ENCODE assay signal across 1 cellular context in the genomic region with DNA sequence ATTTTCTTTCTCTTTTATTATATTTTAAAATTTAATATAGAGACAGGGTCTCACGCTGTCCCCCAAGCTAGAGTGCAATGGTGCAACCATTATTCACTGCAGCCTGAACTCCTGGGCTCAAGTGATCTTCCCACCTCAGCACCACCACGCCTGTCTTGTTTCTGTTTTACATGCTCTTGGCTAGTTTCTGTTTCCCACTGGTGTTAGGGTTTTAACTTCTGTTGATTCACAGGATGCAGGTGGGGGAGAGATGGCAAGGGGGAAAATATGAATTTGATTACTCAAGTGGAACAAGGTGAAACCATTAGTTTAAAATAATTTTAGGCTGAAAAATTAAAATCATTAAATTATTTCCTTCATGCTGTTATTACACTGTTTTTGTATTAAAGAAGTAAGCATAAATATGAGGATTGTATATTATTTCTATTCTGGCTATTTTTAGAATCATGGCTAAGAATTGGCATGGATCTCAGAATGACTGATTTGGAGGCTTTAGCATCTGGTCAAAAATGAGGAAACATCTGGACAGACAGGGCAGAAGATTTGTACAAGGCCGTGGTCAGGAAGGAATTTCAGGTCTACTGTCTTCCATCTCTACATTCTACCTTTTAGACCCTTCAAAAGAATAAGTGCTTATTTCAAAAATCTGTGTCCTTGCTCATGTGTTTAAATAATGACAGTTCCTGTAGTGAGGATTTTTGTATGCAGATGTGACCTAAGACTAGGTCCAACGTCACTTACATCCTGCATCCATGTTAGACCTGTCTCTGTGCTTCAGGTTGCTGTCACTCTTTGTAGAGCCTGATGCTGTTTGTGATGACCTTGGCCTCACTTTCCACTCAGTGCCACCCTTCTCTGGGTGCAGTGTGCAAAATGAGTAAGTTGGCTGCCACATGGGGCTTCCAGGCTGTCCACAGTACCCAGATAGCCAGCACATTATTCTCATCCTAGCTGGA.
A peak's percentile ranks its signal among the peaks of the same experiment; 100 is the strongest.
TF ChIP-seq lines count a peak whose summit lies in the region.

No MANE protein-coding gene starts in this region.

TF ChIP-seq in GM12878, 131 proteins besides CTCF, POLR2A, EP300 and RAD21 (continued from another document and continues in another):
- TF ChIP-seq, protein P1, sequence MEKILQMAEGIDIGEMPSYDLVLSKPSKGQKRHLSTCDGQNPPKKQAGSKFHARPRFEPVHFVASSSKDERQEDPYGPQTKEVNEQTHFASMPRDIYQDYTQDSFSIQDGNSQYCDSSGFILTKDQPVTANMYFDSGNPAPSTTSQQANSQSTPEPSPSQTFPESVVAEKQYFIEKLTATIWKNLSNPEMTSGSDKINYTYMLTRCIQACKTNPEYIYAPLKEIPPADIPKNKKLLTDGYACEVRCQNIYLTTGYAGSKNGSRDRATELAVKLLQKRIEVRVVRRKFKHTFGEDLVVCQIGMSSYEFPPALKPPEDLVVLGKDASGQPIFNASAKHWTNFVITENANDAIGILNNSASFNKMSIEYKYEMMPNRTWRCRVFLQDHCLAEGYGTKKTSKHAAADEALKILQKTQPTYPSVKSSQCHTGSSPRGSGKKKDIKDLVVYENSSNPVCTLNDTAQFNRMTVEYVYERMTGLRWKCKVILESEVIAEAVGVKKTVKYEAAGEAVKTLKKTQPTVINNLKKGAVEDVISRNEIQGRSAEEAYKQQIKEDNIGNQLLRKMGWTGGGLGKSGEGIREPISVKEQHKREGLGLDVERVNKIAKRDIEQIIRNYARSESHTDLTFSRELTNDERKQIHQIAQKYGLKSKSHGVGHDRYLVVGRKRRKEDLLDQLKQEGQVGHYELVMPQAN (conservative IDR thresholded peaks at IDR 0.05), result no peak
- TF ChIP-seq CHD2 (IDR thresholded peaks at IDR 0.05; ENCODE audit: borderline replicate concordance, low read depth, low read length) (0 out of 2 replicates have a peak, but pooled peaks have one; percentile 31), ZNF207 (IDR thresholded peaks at IDR 0.05; ENCODE audit: borderline replicate concordance) (no peak), WRNIP1 (IDR thresholded peaks at IDR 0.05; ENCODE audit: borderline replicate concordance, low read depth, low read length) (no peak), CHD4 (IDR thresholded peaks at IDR 0.05) (no peak), JUNB (IDR thresholded peaks at IDR 0.05) (peak; percentile 29; the same call in 1 of the 2 replicates), MEF2A (IDR thresholded peaks at IDR 0.05; ENCODE audit: insufficient read depth, low read depth, low read length) (peak; percentile 60; the same call in 1 of the 2 replicates), BMI1 (IDR thresholded peaks at IDR 0.05; ENCODE audit: borderline replicate concordance) (no peak), HDAC6 (IDR thresholded peaks at IDR 0.05; ENCODE audit: unreplicated experiment) (no peak), SUZ12 (IDR thresholded peaks at IDR 0.05; ENCODE audit: unreplicated experiment) (no peak), ETV6 (conservative IDR thresholded peaks at IDR 0.05 in 1 of 2, IDR thresholded peaks at IDR 0.05 in 1 of 2; ENCODE audit: borderline replicate concordance in 1 of 2, low read depth in 1 of 2) (no peak), CBX3 (IDR thresholded peaks at IDR 0.05; ENCODE audit: borderline replicate concordance, low read depth) (no peak), ATF2 (IDR thresholded peaks at IDR 0.05; ENCODE audit: low read length) (peak; percentile 68; the same call in 1 of the 2 replicates), POU2F2 (IDR thresholded peaks at IDR 0.05; ENCODE audit: borderline replicate concordance, low read depth, low read length) (no peak), TBL1XR1 (IDR thresholded peaks at IDR 0.05; ENCODE audit: low read depth, low read length) (no peak), RCOR1 (conservative IDR thresholded peaks at IDR 0.05; ENCODE audit: low read depth, low read length) (no peak), RUNX3 (IDR thresholded peaks at IDR 0.05; ENCODE audit: low read length) (peak; percentile 56), YBX1 (IDR thresholded peaks at IDR 0.05) (no peak), MAX (IDR thresholded peaks at IDR 0.05; ENCODE audit: low read depth, low read length) (no peak; the same call in 1 of the 2 replicates), ZNF217 (IDR thresholded peaks at IDR 0.05) (no peak), KDM1A (IDR thresholded peaks at IDR 0.05; ENCODE audit: borderline replicate concordance) (no peak), ZNF24 (IDR thresholded peaks at IDR 0.05) (no peak; the same call in 1 of the 2 replicates), ESRRA (IDR thresholded peaks at IDR 0.05; ENCODE audit: low read length) (no peak), IKZF2 (IDR thresholded peaks at IDR 0.05) (peak; percentile 88), HDGF (IDR thresholded peaks at IDR 0.05) (no peak), SMARCA5 (IDR thresholded peaks at IDR 0.05) (0 out of 2 replicates have a peak, but pooled peaks have one; percentile 18), HDAC2 (IDR thresholded peaks at IDR 0.05) (no peak), CHD1 (IDR thresholded peaks at IDR 0.05; ENCODE audit: low read depth, low read length) (no peak), ZBTB40 (IDR thresholded peaks at IDR 0.05; ENCODE audit: borderline replicate concordance) (no peak), CBFB (IDR thresholded peaks at IDR 0.05; ENCODE audit: low read depth) (no peak), CUX1 (IDR thresholded peaks at IDR 0.05; ENCODE audit: insufficient replicate concordance, low read depth, low read length) (peak; percentile 87)
- TF ChIP-seq, protein P2, sequence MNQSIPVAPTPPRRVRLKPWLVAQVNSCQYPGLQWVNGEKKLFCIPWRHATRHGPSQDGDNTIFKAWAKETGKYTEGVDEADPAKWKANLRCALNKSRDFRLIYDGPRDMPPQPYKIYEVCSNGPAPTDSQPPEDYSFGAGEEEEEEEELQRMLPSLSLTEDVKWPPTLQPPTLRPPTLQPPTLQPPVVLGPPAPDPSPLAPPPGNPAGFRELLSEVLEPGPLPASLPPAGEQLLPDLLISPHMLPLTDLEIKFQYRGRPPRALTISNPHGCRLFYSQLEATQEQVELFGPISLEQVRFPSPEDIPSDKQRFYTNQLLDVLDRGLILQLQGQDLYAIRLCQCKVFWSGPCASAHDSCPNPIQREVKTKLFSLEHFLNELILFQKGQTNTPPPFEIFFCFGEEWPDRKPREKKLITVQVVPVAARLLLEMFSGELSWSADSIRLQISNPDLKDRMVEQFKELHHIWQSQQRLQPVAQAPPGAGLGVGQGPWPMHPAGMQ (IDR thresholded peaks at IDR 0.05; ENCODE audit: borderline replicate concordance), result no peak
- TF ChIP-seq, protein P3, sequence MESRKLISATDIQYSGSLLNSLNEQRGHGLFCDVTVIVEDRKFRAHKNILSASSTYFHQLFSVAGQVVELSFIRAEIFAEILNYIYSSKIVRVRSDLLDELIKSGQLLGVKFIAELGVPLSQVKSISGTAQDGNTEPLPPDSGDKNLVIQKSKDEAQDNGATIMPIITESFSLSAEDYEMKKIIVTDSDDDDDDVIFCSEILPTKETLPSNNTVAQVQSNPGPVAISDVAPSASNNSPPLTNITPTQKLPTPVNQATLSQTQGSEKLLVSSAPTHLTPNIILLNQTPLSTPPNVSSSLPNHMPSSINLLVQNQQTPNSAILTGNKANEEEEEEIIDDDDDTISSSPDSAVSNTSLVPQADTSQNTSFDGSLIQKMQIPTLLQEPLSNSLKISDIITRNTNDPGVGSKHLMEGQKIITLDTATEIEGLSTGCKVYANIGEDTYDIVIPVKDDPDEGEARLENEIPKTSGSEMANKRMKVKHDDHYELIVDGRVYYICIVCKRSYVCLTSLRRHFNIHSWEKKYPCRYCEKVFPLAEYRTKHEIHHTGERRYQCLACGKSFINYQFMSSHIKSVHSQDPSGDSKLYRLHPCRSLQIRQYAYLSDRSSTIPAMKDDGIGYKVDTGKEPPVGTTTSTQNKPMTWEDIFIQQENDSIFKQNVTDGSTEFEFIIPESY (IDR thresholded peaks at IDR 0.05), result no peak
- TF ChIP-seq, protein P4, sequence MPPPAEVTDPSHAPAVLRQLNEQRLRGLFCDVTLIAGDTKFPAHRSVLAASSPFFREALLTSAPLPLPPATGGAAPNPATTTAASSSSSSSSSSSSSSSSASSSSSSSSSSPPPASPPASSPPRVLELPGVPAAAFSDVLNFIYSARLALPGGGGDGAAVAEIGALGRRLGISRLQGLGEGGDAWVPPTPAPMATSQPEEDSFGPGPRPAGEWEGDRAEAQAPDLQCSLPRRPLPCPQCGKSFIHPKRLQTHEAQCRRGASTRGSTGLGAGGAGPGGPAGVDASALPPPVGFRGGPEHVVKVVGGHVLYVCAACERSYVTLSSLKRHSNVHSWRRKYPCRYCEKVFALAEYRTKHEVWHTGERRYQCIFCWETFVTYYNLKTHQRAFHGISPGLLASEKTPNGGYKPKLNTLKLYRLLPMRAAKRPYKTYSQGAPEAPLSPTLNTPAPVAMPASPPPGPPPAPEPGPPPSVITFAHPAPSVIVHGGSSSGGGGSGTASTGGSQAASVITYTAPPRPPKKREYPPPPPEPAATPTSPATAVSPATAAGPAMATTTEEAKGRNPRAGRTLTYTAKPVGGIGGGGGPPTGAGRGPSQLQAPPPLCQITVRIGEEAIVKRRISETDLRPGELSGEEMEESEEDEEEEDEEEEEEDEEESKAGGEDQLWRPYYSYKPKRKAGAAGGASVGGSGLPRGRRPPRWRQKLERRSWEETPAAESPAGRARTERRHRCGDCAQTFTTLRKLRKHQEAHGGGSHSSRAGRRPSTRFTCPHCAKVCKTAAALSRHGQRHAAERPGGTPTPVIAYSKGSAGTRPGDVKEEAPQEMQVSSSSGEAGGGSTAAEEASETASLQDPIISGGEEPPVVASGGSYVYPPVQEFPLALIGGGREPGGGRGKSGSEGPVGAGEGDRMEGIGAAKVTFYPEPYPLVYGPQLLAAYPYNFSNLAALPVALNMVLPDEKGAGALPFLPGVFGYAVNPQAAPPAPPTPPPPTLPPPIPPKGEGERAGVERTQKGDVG (CRISPR knock-in tag; IDR thresholded peaks at IDR 0.05), result no peak
